In the genomic region with DNA sequence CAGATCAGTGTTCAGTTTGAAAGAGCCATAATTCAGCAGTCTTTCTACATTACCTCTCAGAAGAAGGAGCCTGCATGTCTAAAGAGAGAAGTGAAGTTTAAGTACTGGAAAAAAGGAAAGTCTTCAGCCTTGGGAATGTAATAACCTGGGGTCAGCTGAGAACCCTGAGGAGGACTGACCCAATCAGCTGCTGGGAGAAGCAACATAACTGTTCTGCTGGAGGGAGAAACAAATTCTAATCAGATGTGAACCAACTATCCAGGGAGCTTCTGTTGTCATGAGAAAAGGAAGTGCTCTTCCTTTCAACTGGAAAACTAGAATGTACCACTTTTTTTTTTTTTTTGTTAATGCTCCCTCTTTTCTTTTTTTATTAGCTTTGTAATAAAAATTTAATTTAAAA, we compare ENCODE assay signal across 24 cellular contexts.
DNase-seq lines count a peak whose midpoint lies in the region; ATAC-seq, FAIRE-seq and TF ChIP-seq lines count a peak whose summit lies in the region.
"Had no signal": no experiment of that assay in that cellular context is flagged by ENCODE, and none has a peak within 500 bp of the region (broad histone marks: within the 10 kb centered on the region; RNA-seq: fewer than 3 reads in every experiment).

No MANE protein-coding gene starts in this region.

- H3K4me3 ChIP-seq in fibroblast of the aortic adventitia (ENCODE audit: low read depth, low read length): peak overlapping the region; percentile 6
- no peak overlapping the region for H3K4me3 ChIP-seq in right lobe of liver
- H3K4me3 ChIP-seq: BLaER1 treated with 17β-estradiol and CSF1 and Interleukin-3, amounts not matched to agents 10 nM and 100 nM; breast epithelium; left lung had no signal

- no peak overlapping the region for H3K4me3 Mint-ChIP-seq in progenitor cell of endocrine pancreas (ENCODE audit: low read depth)
- no peak overlapping the region for H3K4me3 Mint-ChIP-seq in stimulated activated memory B cell treated with anti-CD40 and anti-IgM and Interleukin-4, amounts not matched to agents 10 μg/mL and 1 μg/mL and 100 μg/mL, for 72 hours
- no peak overlapping the region for H3K4me3 Mint-ChIP-seq in activated T-helper 2 cell treated with anti-CD3 and anti-CD28 coated beads, Interferon-gamma antibody, Interleukin-2, Interleukin-4, amounts not matched to agents 10 μg/mL and 5 μg/mL and 100 μg/mL, durations not matched to agents 14 hours and 24 hours and 36 hours (ENCODE audit: low read depth)
- H3K4me3 Mint-ChIP-seq: activated naive CD8-positive, alpha-beta T cell treated with anti-CD3 and anti-CD28 coated beads, Interleukin-2, amount 10 ng/mL, durations not matched to agents 7 days and 5 days; activated T-helper 1 cell treated with anti-CD3 and anti-CD28 coated beads, Interleukin-12 subunit alpha, Interleukin-12 subunit beta, Interleukin-2, Interleukin-4 antibody, amounts not matched to agents 30 ng/mL and 10 ng/mL and 1 ng/mL, durations not matched to agents 14 hours and 24 hours and 36 hours; H9; stimulated activated naive CD8-positive, alpha-beta T cell treated with anti-CD3 and anti-CD28 coated beads, Interleukin-15, Interleukin-2, amounts not matched to agents 100 ng/mL and 50 ng/mL, for 24 hours had no signal

- intact Hi-C loops in right lobe of liver (cut with DNase I): no loop called here
- intact Hi-C loops in activated T-helper 2 cell treated with anti-CD3 and anti-CD28 coated beads, Interferon-gamma antibody, Interleukin-2, Interleukin-4, amounts not matched to agents 10 μg/mL and 5 μg/mL and 100 μg/mL, durations not matched to agents 14 hours and 24 hours and 36 hours (cut with micrococcal nuclease): no loop called here

- H3K27me3 ChIP-seq in right lobe of liver: no peaks in the 10 kb centered on the region
- H3K27me3 ChIP-seq: BLaER1 treated with 17β-estradiol and CSF1 and Interleukin-3, amounts not matched to agents 10 nM and 100 nM; breast epithelium; left lung had no signal

- peaks cover 10% of the 10 kb centered on the region for H3K36me3 Mint-ChIP-seq in progenitor cell of endocrine pancreas (ENCODE audit: insufficient read depth)
- no peaks in the 10 kb centered on the region for H3K36me3 Mint-ChIP-seq in stimulated activated memory B cell treated with anti-CD40 and anti-IgM and Interleukin-4, amounts not matched to agents 10 μg/mL and 1 μg/mL and 100 μg/mL, for 72 hours
- H3K36me3 Mint-ChIP-seq in activated T-helper 2 cell treated with anti-CD3 and anti-CD28 coated beads, Interferon-gamma antibody, Interleukin-2, Interleukin-4, amounts not matched to agents 10 μg/mL and 5 μg/mL and 100 μg/mL, durations not matched to agents 14 hours and 24 hours and 36 hours (ENCODE audit: low read depth): no peaks in the 10 kb centered on the region
- H3K36me3 Mint-ChIP-seq: activated naive CD8-positive, alpha-beta T cell treated with anti-CD3 and anti-CD28 coated beads, Interleukin-2, amount 10 ng/mL, durations not matched to agents 7 days and 5 days had no signal

- H3K36me3 ChIP-seq in right lobe of liver: no peaks in the 10 kb centered on the region
- H3K36me3 ChIP-seq: BLaER1 treated with 17β-estradiol and CSF1 and Interleukin-3, amounts not matched to agents 10 nM and 100 nM; breast epithelium; left lung had no signal

- peaks cover 20% of the 10 kb centered on the region for H3K9me3 Mint-ChIP-seq in progenitor cell of endocrine pancreas (ENCODE audit: low read depth)
- peaks cover 10% of the 10 kb centered on the region for H3K9me3 Mint-ChIP-seq in stimulated activated memory B cell treated with anti-CD40 and anti-IgM and Interleukin-4, amounts not matched to agents 10 μg/mL and 1 μg/mL and 100 μg/mL, for 72 hours
- H3K9me3 Mint-ChIP-seq in activated T-helper 2 cell treated with anti-CD3 and anti-CD28 coated beads, Interferon-gamma antibody, Interleukin-2, Interleukin-4, amounts not matched to agents 10 μg/mL and 5 μg/mL and 100 μg/mL, durations not matched to agents 14 hours and 24 hours and 36 hours: peaks cover 6% of the 10 kb centered on the region

- DNase-seq in EH (ENCODE audit: low read depth) (peak; percentile 47), OCI-M2 (lab: John Stamatoyannopoulos, UW; ENCODE audit: unreplicated experiment) (peak; percentile 22), fibroblast of the aortic adventitia (ENCODE audit: low read depth) (peak; percentile 49), progenitor cell of endocrine pancreas (ENCODE audit: low spot score, unreplicated experiment) (no peak), right lobe of liver (no peak), urothelium cell line (ENCODE audit: low spot score) (no peak)
- DNase-seq in activated T-helper 2 cell treated with anti-CD3 and anti-CD28 coated beads, Interferon-gamma antibody, Interleukin-2, Interleukin-4, amounts not matched to agents 10 μg/mL and 5 μg/mL and 100 μg/mL, durations not matched to agents 14 hours and 24 hours and 36 hours (ENCODE audit: low spot score): no peak
- DNase-seq: activated naive CD8-positive, alpha-beta T cell treated with anti-CD3 and anti-CD28 coated beads, Interleukin-2, amount 10 ng/mL, durations not matched to agents 7 days and 5 days; dorsolateral prefrontal cortex; H9; left lung; MM.1S; NCI-H748 treated with DMSO at 0.1 percent for 48 hours; occipital lobe; stimulated activated CD4-positive, alpha-beta T cell treated with anti-CD3 and anti-CD28 coated beads, Interleukin-2, amount 100 ng/mL, for 24 hours; trophoblast cell had no signal

- peak overlapping the region; percentile 26 for H3K27ac Mint-ChIP-seq in progenitor cell of endocrine pancreas
- no peak overlapping the region for H3K27ac Mint-ChIP-seq in stimulated activated memory B cell treated with anti-CD40 and anti-IgM and Interleukin-4, amounts not matched to agents 10 μg/mL and 1 μg/mL and 100 μg/mL, for 72 hours
- no peak overlapping the region for H3K27ac Mint-ChIP-seq in activated T-helper 2 cell treated with anti-CD3 and anti-CD28 coated beads, Interferon-gamma antibody, Interleukin-2, Interleukin-4, amounts not matched to agents 10 μg/mL and 5 μg/mL and 100 μg/mL, durations not matched to agents 14 hours and 24 hours and 36 hours
- H3K27ac Mint-ChIP-seq: activated naive CD8-positive, alpha-beta T cell treated with anti-CD3 and anti-CD28 coated beads, Interleukin-2, amount 10 ng/mL, durations not matched to agents 7 days and 5 days; activated T-helper 1 cell treated with anti-CD3 and anti-CD28 coated beads, Interleukin-12 subunit alpha, Interleukin-12 subunit beta, Interleukin-2, Interleukin-4 antibody, amounts not matched to agents 30 ng/mL and 10 ng/mL and 1 ng/mL, durations not matched to agents 14 hours and 24 hours and 36 hours; H9; stimulated activated naive CD8-positive, alpha-beta T cell treated with anti-CD3 and anti-CD28 coated beads, Interleukin-15, Interleukin-2, amounts not matched to agents 100 ng/mL and 50 ng/mL, for 24 hours had no signal

- no peaks in the 10 kb centered on the region for H3K27me3 Mint-ChIP-seq in progenitor cell of endocrine pancreas
- peaks cover 18% of the 10 kb centered on the region for H3K27me3 Mint-ChIP-seq in stimulated activated memory B cell treated with anti-CD40 and anti-IgM and Interleukin-4, amounts not matched to agents 10 μg/mL and 1 μg/mL and 100 μg/mL, for 72 hours
- no peaks in the 10 kb centered on the region for H3K27me3 Mint-ChIP-seq in activated T-helper 2 cell treated with anti-CD3 and anti-CD28 coated beads, Interferon-gamma antibody, Interleukin-2, Interleukin-4, amounts not matched to agents 10 μg/mL and 5 μg/mL and 100 μg/mL, durations not matched to agents 14 hours and 24 hours and 36 hours (ENCODE audit: low read depth)

- H3K4me1 ChIP-seq in right lobe of liver: peaks cover 0 to 7% (median 0%) of the 10 kb centered on the region in 4 donors
- H3K4me1 ChIP-seq: BLaER1 treated with 17β-estradiol and CSF1 and Interleukin-3, amounts not matched to agents 10 nM and 100 nM; breast epithelium had no signal

- no peak overlapping the region for H3K27ac ChIP-seq in right lobe of liver
- H3K27ac ChIP-seq: BLaER1 treated with 17β-estradiol and CSF1 and Interleukin-3, amounts not matched to agents 10 nM and 100 nM; breast epithelium; dorsolateral prefrontal cortex; HL-60; left lung had no signal

- peaks cover 30% of the 10 kb centered on the region for H3K4me1 Mint-ChIP-seq in progenitor cell of endocrine pancreas (ENCODE audit: low read depth)
- H3K4me1 Mint-ChIP-seq in stimulated activated memory B cell treated with anti-CD40 and anti-IgM and Interleukin-4, amounts not matched to agents 10 μg/mL and 1 μg/mL and 100 μg/mL, for 72 hours: peaks cover 6% of the 10 kb centered on the region
- H3K4me1 Mint-ChIP-seq in activated T-helper 2 cell treated with anti-CD3 and anti-CD28 coated beads, Interferon-gamma antibody, Interleukin-2, Interleukin-4, amounts not matched to agents 10 μg/mL and 5 μg/mL and 100 μg/mL, durations not matched to agents 14 hours and 24 hours and 36 hours (ENCODE audit: low read depth): no peaks in the 10 kb centered on the region
- H3K4me1 Mint-ChIP-seq: activated naive CD8-positive, alpha-beta T cell treated with anti-CD3 and anti-CD28 coated beads, Interleukin-2, amount 10 ng/mL, durations not matched to agents 7 days and 5 days; H9 had no signal

- no peak for TF ChIP-seq CTCF in fibroblast of the aortic adventitia (IDR thresholded peaks at IDR 0.05; ENCODE audit: insufficient read depth, low read length)
- no peak for TF ChIP-seq CTCF in progenitor cell of endocrine pancreas (IDR thresholded peaks at IDR 0.05; ENCODE audit: unreplicated experiment)
- no peak for TF ChIP-seq CTCF in right lobe of liver (IDR thresholded peaks at IDR 0.05)

- H3K9me3 ChIP-seq in right lobe of liver: no peaks in the 10 kb centered on the region
- H3K9me3 ChIP-seq: left lung had no signal

- no peak for ATAC-seq in stimulated activated memory B cell treated with anti-CD40 and anti-IgM and Interleukin-4, amounts not matched to agents 10 μg/mL and 1 μg/mL and 100 μg/mL, for 72 hours
- no peak for ATAC-seq in right lobe of liver
- ATAC-seq: activated CD4-positive, CD25-positive, alpha-beta regulatory T cell treated with anti-CD3 and anti-CD28 coated beads, Interleukin-2, amount 50 U/mL, for 24 hours; left lung had no signal

- no peak for FAIRE-seq in urothelium cell line (lab: Jason Lieb, UNC)
- FAIRE-seq: G401.6 had no signal

- TF ChIP-seq POLR2A in right lobe of liver (IDR thresholded peaks at IDR 0.05): no peak

Comparison
In these comparisons a context has a peak if more than half of its experiments do, and no peak if none do; other contexts are left out.
1. DNase-seq: peak in EH (single experiment), OCI-M2 (single experiment) and fibroblast of the aortic adventitia (single experiment); none in progenitor cell of endocrine pancreas (single experiment), right lobe of liver (0 of 3), activated T-helper 2 cell treated with anti-CD3 and anti-CD28 coated beads, Interferon-gamma antibody, Interleukin-2, Interleukin-4, amounts not matched to agents 10 μg/mL and 5 μg/mL and 100 μg/mL, durations not matched to agents 14 hours and 24 hours and 36 hours (single experiment) and urothelium cell line (single experiment).